Comparison of ENCODE assay signal across 8 cellular contexts in genomic region chr20:32674362-32674789, GRCh38. TPM values are rescaled to one million over a fixed set of nuclear protein-coding genes. Genes with fewer than 3 reads are reported as not detected.
DNase-seq lines count a peak whose midpoint lies in the region; ATAC-seq, FAIRE-seq and TF ChIP-seq lines count a peak whose summit lies in the region.

No MANE protein-coding gene starts in this region.

- no peaks in the 10 kb centered on the region for H3K23me2 ChIP-seq in H1 (ENCODE audit: low read depth, low read length)

- no peak overlapping the region for H3K14ac ChIP-seq in H1 (ENCODE audit: insufficient read length)

- H2BK15ac ChIP-seq in H1 (ENCODE audit: low read length): no peak overlapping the region

- no peak overlapping the region for H2BK20ac ChIP-seq in H1 (ENCODE audit: low read length)

- H2BK120ac ChIP-seq in H1 (replicated peaks; ENCODE audit: low read depth, low read length): no peak overlapping the region

- POLR2A ChIA-PET in AG04449 (lab: Yijun Ruan, JAX): no interaction called here
- POLR2A ChIA-PET in H1 (lab: Charles Lee; ENCODE audit: partially characterized antibody): interaction anchor here (0.7 to 3.2 kb wide), 13 partner anchors 11 to 136 kb away, joined by 3 to 29 read pairs (median 4); partner anchors contain the start of gene DNMT3B

- H4K91ac ChIP-seq in H1 (replicated peaks; ENCODE audit: insufficient read length, low read length): no peak overlapping the region

- no peak for ATAC-seq in HG03139 (IDR thresholded peaks at IDR 0.05; ENCODE audit: unreplicated experiment)

- 42% methylated on average over 5 of the region's 5 CpGs; no CpG with 5 or more reads in 1 of the 2 experiments for WGBS in H1 (ENCODE audit: extremely low coverage in 1 of 2, insufficient coverage in 1 of 2, insufficient read length in 1 of 2, insufficient replicate concordance in 2 of 2, low coverage in 1 of 2, low lambda C conversion rate in 2 of 2, missing lambda C conversion rate in 1 of 2), 2 experiments

- H3K27ac ChIP-seq in H1 (ENCODE audit: low read depth, low read length) (no peak overlapping the region), parathyroid adenoma (no peak overlapping the region)

- peak; percentile 91 to 93 for TF ChIP-seq RAD21 in H1 (IDR thresholded peaks at IDR 0.05 in 1 of 2, conservative IDR thresholded peaks at IDR 0.05 in 1 of 2; ENCODE audit: low read depth in 2 of 2, low read length in 2 of 2)

- H3K9ac ChIP-seq in H1 (replicated peaks in 1 of 4; ENCODE audit: extremely low read depth in 1 of 4, low read depth in 3 of 4, low read length in 3 of 4) (no peak overlapping the region), parathyroid adenoma (no peak overlapping the region)

- H3K79me2 ChIP-seq in H1 (ENCODE audit: control insufficient read depth in 1 of 2, insufficient read depth in 2 of 2, low read length in 2 of 2) (peaks cover 0 to 9% of the 10 kb centered on the region in 2 experiments; a peak in 1 of 4 replicates), parathyroid adenoma (no peaks in the 10 kb centered on the region)

- peak; percentile 67 for TF ChIP-seq CTCF in AG04449 (IDR thresholded peaks at IDR 0.05; ENCODE audit: insufficient read depth, low read length, missing control alignments)
- peak; percentile 75 for TF ChIP-seq CTCF in GM13977 (IDR thresholded peaks at IDR 0.05; ENCODE audit: extremely low read depth, insufficient read depth, missing control alignments)
- peak; percentile 66 to 85 (median 77) for TF ChIP-seq CTCF in H1 (IDR thresholded peaks at IDR 0.05; ENCODE audit: control extremely low read depth in 1 of 3, insufficient read depth in 1 of 3, low read depth in 1 of 3, low read length in 3 of 3)
- TF ChIP-seq CTCF in parathyroid adenoma (IDR thresholded peaks at IDR 0.05): peak; percentile 65

- no peak overlapping the region for H3K4ac ChIP-seq in H1 (replicated peaks; ENCODE audit: insufficient read length, low read depth, low read length)

- H3K4me3 ChIP-seq in AG04449 (ENCODE audit: low read depth, low read length) (no peak overlapping the region), H1 (ENCODE audit: extremely low read depth in 1 of 4, insufficient read depth in 2 of 4, low read depth in 3 of 4, low read length in 4 of 4) (no peak overlapping the region), parathyroid adenoma (ENCODE audit: low read depth, low read length) (no peak overlapping the region)

- no peak overlapping the region for H3K4me2 ChIP-seq in H1 (ENCODE audit: insufficient read depth in 1 of 2, low read depth in 2 of 2, low read length in 2 of 2)
- H3K4me2 ChIP-seq in parathyroid adenoma (ENCODE audit: low read length): no peak overlapping the region

- peak overlapping the region; percentile 48; the same call in 1 of the 2 replicates for H3K18ac ChIP-seq in H1 (ENCODE audit: extremely low read depth, low read length)

- no peak overlapping the region for H4K8ac ChIP-seq in H1 (ENCODE audit: extremely low read depth, insufficient read depth, low read length)

- H3K27me3 ChIP-seq in H1 (replicated peaks in 1 of 4; ENCODE audit: control insufficient read depth in 3 of 4, extremely low read depth in 1 of 4, insufficient read depth in 3 of 4, low read length in 3 of 4) (no peaks in the 10 kb centered on the region), parathyroid adenoma (ENCODE audit: control insufficient read depth, insufficient read depth, low read length) (no peaks in the 10 kb centered on the region)

- no peak overlapping the region for H2BK12ac ChIP-seq in H1 (ENCODE audit: low read depth, low read length)

- H3K4me1 ChIP-seq in H1 (replicated peaks in 1 of 4; ENCODE audit: control insufficient read depth in 3 of 4, insufficient read depth in 4 of 4, low read length in 3 of 4) (peaks cover 4 to 15% (median 14%) of the 10 kb centered on the region in 4 experiments), parathyroid adenoma (peaks cover 5% of the 10 kb centered on the region)

- H2AFZ ChIP-seq in H1 (ENCODE audit: low read length) (no peak overlapping the region), parathyroid adenoma (no peak overlapping the region)

- H3K36me3 ChIP-seq in H1 (ENCODE audit: control insufficient read depth in 2 of 4, insufficient read depth in 4 of 4, low read length in 3 of 4) (no peaks in the 10 kb centered on the region), parathyroid adenoma (ENCODE audit: control insufficient read depth, insufficient read depth, low read length) (no peaks in the 10 kb centered on the region)

- no peak overlapping the region for H2BK5ac ChIP-seq in H1 (ENCODE audit: low read depth, low read length)

- no peak for FAIRE-seq in H1 (lab: Jason Lieb, UNC)

- no peaks in the 10 kb centered on the region for H4K20me1 ChIP-seq in H1 (replicated peaks in 1 of 2; ENCODE audit: control insufficient read depth in 1 of 2, insufficient read depth in 2 of 2, low read length in 2 of 2)

- no peak overlapping the region for H2AK5ac ChIP-seq in H1 (ENCODE audit: low read depth, low read length)

- H3K23ac ChIP-seq in H1 (ENCODE audit: insufficient read length): no peak overlapping the region

- TF ChIP-seq EP300 in H1 (IDR thresholded peaks at IDR 0.05; ENCODE audit: borderline replicate concordance in 1 of 2, low read depth in 2 of 2, low read length in 2 of 2): no peak

- H4K5ac ChIP-seq in H1 (ENCODE audit: insufficient read length, low read depth, low read length): no peak overlapping the region

- CTCF ChIA-PET in AG04449 (lab: Yijun Ruan, JAX) (interaction anchor here (0.6 to 13.7 kb wide), 34 partner anchors 8 to 854 kb away, joined by 3 to 437 read pairs (median 4); partner anchors contain the start of genes COMMD7 and DNMT3B), H1 (lab: Charles Lee; ENCODE audit: partially characterized antibody) (interaction anchor here (0.6 to 11.9 kb wide), 32 partner anchors 8 to 583 kb away, joined by 3 to 221 read pairs (median 6); partner anchors contain the start of genes COMMD7 and DNMT3B)

- in situ Hi-C loops in GM13977 (cut with MboI; ENCODE audit: low pct_unique_long_range_greater_than_20kb, low sequenced_read_pairs, unreplicated experiment): loop anchor here (10.0 kb wide), 1 partner anchor 110 kb away; no protein-coding TSS in a partner anchor

- H3K9me3 ChIP-seq in H1 (ENCODE audit: insufficient read depth in 2 of 2, low read depth in 1 of 2, low read length in 1 of 2) (no peaks in the 10 kb centered on the region), parathyroid adenoma (ENCODE audit: control insufficient read depth, low read length) (no peaks in the 10 kb centered on the region)

- no peaks in the 10 kb centered on the region for H3K79me1 ChIP-seq in H1 (ENCODE audit: low read depth, low read length)

- TF ChIP-seq POLR2A in H1 (IDR thresholded peaks at IDR 0.05; ENCODE audit: control extremely low read depth in 1 of 2, low read depth in 2 of 2, low read length in 2 of 2): no peak

- DNase-seq in AG04449 (ENCODE audit: low read depth, low spot score) (no peak), GM13977 (ENCODE audit: low spot score) (peak; percentile 79), NCI-H460 (ENCODE audit: extremely low read depth, low read depth) (peak; percentile 47), H1 (ENCODE audit: low read depth in 1 of 2, low spot score in 2 of 2) (peak in 1 of 2 experiments; percentile 83), globus pallidus (ENCODE audit: low spot score) (no peak)
- peak; percentile 70 to 72 for DNase-seq in activated CD4-positive, alpha-beta T cell treated with anti-CD3 and anti-CD28 coated beads, Interleukin-2, amount 50 U/mL, for 4 hours

- H3K56ac ChIP-seq in H1 (replicated peaks; ENCODE audit: insufficient read length, low read depth, low read length): no peak overlapping the region

TF ChIP-seq in H1, 55 proteins besides CTCF, POLR2A, EP300 and RAD21:
- TF ChIP-seq CHD2 (IDR thresholded peaks at IDR 0.05; ENCODE audit: low read length) (no peak), EZH2 (IDR thresholded peaks at IDR 0.05; ENCODE audit: low read depth, low read length, severe bottlenecking) (no peak), SP2 (IDR thresholded peaks at IDR 0.05; ENCODE audit: low read length) (no peak), KDM4A (IDR thresholded peaks at IDR 0.05; ENCODE audit: low read depth, low read length, severe bottlenecking) (no peak), TCF12 (IDR thresholded peaks at IDR 0.05; ENCODE audit: low read depth, low read length) (0 out of 2 replicates have a peak, but pooled peaks have one; percentile 73), HDAC6 (IDR thresholded peaks at IDR 0.05; ENCODE audit: low read depth, low read length) (no peak), SIN3A (conservative IDR thresholded peaks at IDR 0.05 in 1 of 2, IDR thresholded peaks at IDR 0.05 in 1 of 2; ENCODE audit: low read depth in 1 of 2, low read length in 2 of 2) (peak in 1 of 2 experiments; percentile 63; a peak in 1 of 4 replicates), ASH2L (IDR thresholded peaks at IDR 0.05; ENCODE audit: low read length) (no peak), TBP (IDR thresholded peaks at IDR 0.05; ENCODE audit: low read depth, low read length) (no peak), RXRA (IDR thresholded peaks at IDR 0.05; ENCODE audit: insufficient read depth, low read depth, low read length) (no peak), PHF8 (conservative IDR thresholded peaks at IDR 0.05; ENCODE audit: low read depth, low read length) (no peak), NRF1 (IDR thresholded peaks at IDR 0.05; ENCODE audit: low read depth, low read length) (no peak)
TF ChIP-seq in H1: peak in this region for 2.

RNA-seq across cellular contexts. Expression of gene C20orf203, which starts 0.6 kb away (rescaled TPM):
- not detected in 2 replicates for total RNA-seq in NCI-H460 (2014; rRNA removed; shearing (Covaris generic))
- not detected in 2 replicates for polyA plus RNA-seq in NCI-H460 (2014; cell fraction: nucleus; rRNA removed)
- total RNA-seq in H1 (2021; fragmentation: NEBNext Ultra II Directional; extraction: Animal tissue kit (Norgen Biotek cat#: 25700)): not detected in 2 replicates
- polyA plus RNA-seq in H1 (2011; rRNA removed): 0.03 and 0.08 TPM in 2 replicates
- 0.06 TPM for polyA plus RNA-seq in H1 (2011; cell fraction: cytosol; rRNA removed)
- 0.26 TPM for polyA plus RNA-seq in H1 (2011; cell fraction: nucleus; rRNA removed)
- 0.06 to 0.12 TPM in 2 of 4 replicates, not detected in the others for polyA plus RNA-seq in H1 (2012, experiment 1 of 2)
- not detected for polyA plus RNA-seq in H1 (2012, experiment 2 of 2)
- 0.08 TPM for polyA plus RNA-seq in H1 (2013, experiment 1 of 2)
- polyA plus RNA-seq in H1 (2013, experiment 2 of 2): 0.02 TPM
- 0.06 and 0.22 TPM in 2 replicates for polyA minus RNA-seq in H1 (2011; rRNA and poly(A)+ RNA removed)
- not detected for polyA minus RNA-seq in H1 (2011; cell fraction: cytosol; rRNA and poly(A)+ RNA removed)
- polyA minus RNA-seq in H1 (2011; cell fraction: nucleus; rRNA and poly(A)+ RNA removed): 0.40 TPM

Comparison
In these comparisons a context has a peak if more than half of its experiments do, and no peak if none do; other contexts are left out.
1. DNase-seq: peak in GM13977 (single experiment), NCI-H460 (single experiment) and activated CD4-positive, alpha-beta T cell treated with anti-CD3 and anti-CD28 coated beads, Interleukin-2, amount 50 U/mL, for 4 hours (2 of 2); none in AG04449 (single experiment) and globus pallidus (single experiment).
2. Peak in every context shown above with its lines, with median percentiles within 50 percentile points of each other: CTCF ChIP-seq.